20 cellular contexts compared by ENCODE assay signal in genomic region chr17:39236981-39237441, GRCh38. TPM values are rescaled to one million over a fixed set of nuclear protein-coding genes. Genes with fewer than 3 reads are reported as not detected.
A peak's percentile ranks its signal among the peaks of the same experiment; 100 is the strongest.
DNase-seq lines count a peak whose midpoint lies in the region; ATAC-seq and TF ChIP-seq lines count a peak whose summit lies in the region.
"Had no signal": no experiment of that assay in that cellular context is flagged by ENCODE, and none has a peak within 500 bp of the region (broad histone marks: within the 10 kb centered on the region; RNA-seq: fewer than 3 reads in every experiment).

No MANE protein-coding gene starts in this region.

- peaks cover 27% of the 10 kb centered on the region for H3K4me1 Mint-ChIP-seq in activated CD8-positive, alpha-beta T cell treated with anti-CD3 and anti-CD28 coated beads, Interleukin-2, amount 10 ng/mL, durations not matched to agents 7 days and 5 days (ENCODE audit: low read depth)
- peaks cover 29% of the 10 kb centered on the region for H3K4me1 Mint-ChIP-seq in activated CD8-positive, alpha-beta T cell treated with anti-CD3 and anti-CD28 coated beads for 36 hours (ENCODE audit: low read depth)

- no peaks in the 10 kb centered on the region for H3K36me3 ChIP-seq in spleen
- H3K36me3 ChIP-seq: heart right ventricle, upper lobe of right lung had no signal

- H3K27me3 Mint-ChIP-seq in activated CD8-positive, alpha-beta T cell treated with anti-CD3 and anti-CD28 coated beads, Interleukin-2, amount 10 ng/mL, durations not matched to agents 7 days and 5 days (ENCODE audit: low read depth), result peaks cover 3% of the 10 kb centered on the region
- H3K27me3 Mint-ChIP-seq in activated CD8-positive, alpha-beta T cell treated with anti-CD3 and anti-CD28 coated beads for 36 hours, result no peaks in the 10 kb centered on the region
- H3K27me3 Mint-ChIP-seq: activated naive CD4-positive, alpha-beta T cell treated with anti-CD3 and anti-CD28 coated beads, Interleukin-2, amount 50 U/mL, for 24 hours had no signal

- peak overlapping the region; percentile 9 for H3K27ac Mint-ChIP-seq in activated CD8-positive, alpha-beta T cell treated with anti-CD3 and anti-CD28 coated beads, Interleukin-2, amount 10 ng/mL, durations not matched to agents 7 days and 5 days
- H3K27ac Mint-ChIP-seq in activated CD8-positive, alpha-beta T cell treated with anti-CD3 and anti-CD28 coated beads for 36 hours, result no peak overlapping the region
- H3K27ac Mint-ChIP-seq: activated naive CD4-positive, alpha-beta T cell treated with anti-CD3 and anti-CD28 coated beads, Interleukin-2, amount 50 U/mL, for 24 hours; activated T-cell treated with anti-CD3 and anti-CD28 coated beads, Interleukin-2, amount 50 U/mL, for 24 hours had no signal

- no peaks in the 10 kb centered on the region for H3K36me3 Mint-ChIP-seq in activated CD8-positive, alpha-beta T cell treated with anti-CD3 and anti-CD28 coated beads, Interleukin-2, amount 10 ng/mL, durations not matched to agents 7 days and 5 days (ENCODE audit: low read depth)
- H3K36me3 Mint-ChIP-seq in activated CD8-positive, alpha-beta T cell treated with anti-CD3 and anti-CD28 coated beads for 36 hours (ENCODE audit: low read depth), result no peaks in the 10 kb centered on the region
- H3K36me3 Mint-ChIP-seq: activated naive CD4-positive, alpha-beta T cell treated with anti-CD3 and anti-CD28 coated beads, Interleukin-2, amount 50 U/mL, for 24 hours; naive B cell had no signal

- 89 to 96% (median 91%) methylated on average over 3 to 6 of the region's 6 CpGs for WGBS in spleen, 5 donors

- no peaks in the 10 kb centered on the region for H3K9me3 ChIP-seq in spleen
- H3K9me3 ChIP-seq: Caco-2, heart right ventricle, upper lobe of right lung had no signal

- TF ChIP-seq POLR2A in spleen (IDR thresholded peaks at IDR 0.05), result no peak

- intact Hi-C loops in activated CD8-positive, alpha-beta T cell treated with anti-CD3 and anti-CD28 coated beads for 36 hours (cut with micrococcal nuclease), result no loop called here
- intact Hi-C loops in spleen (cut with DNase I; ENCODE audit: low total_unique reads), result no loop called here

- CTCF ChIA-PET in activated CD8-positive, alpha-beta T cell treated with anti-CD3 and anti-CD28 coated beads, Interleukin-2, amount 10 ng/mL, durations not matched to agents 7 days and 5 days (lab: Charles Lee), result interaction anchor here (1.1 to 8.4 kb wide), 16 partner anchors 10 to 253 kb away, joined by 3 to 187 read pairs (median 10); partner anchors contain the start of genes CDK12, RPL19 and STAC2
- CTCF ChIA-PET in activated CD8-positive, alpha-beta T cell treated with anti-CD3 and anti-CD28 coated beads for 36 hours (lab: Charles Lee), result interaction anchor here (1.1 to 10.9 kb wide), 10 partner anchors 10 to 253 kb away, joined by 3 to 516 read pairs (median 9); partner anchors contain the start of gene RPL19

- H3K9me3 Mint-ChIP-seq in activated CD8-positive, alpha-beta T cell treated with anti-CD3 and anti-CD28 coated beads, Interleukin-2, amount 10 ng/mL, durations not matched to agents 7 days and 5 days (ENCODE audit: insufficient read depth), result no peaks in the 10 kb centered on the region
- H3K9me3 Mint-ChIP-seq in activated CD8-positive, alpha-beta T cell treated with anti-CD3 and anti-CD28 coated beads for 36 hours, result no peaks in the 10 kb centered on the region
- H3K9me3 Mint-ChIP-seq: activated naive CD4-positive, alpha-beta T cell treated with anti-CD3 and anti-CD28 coated beads, Interleukin-2, amount 50 U/mL, for 24 hours; activated T-cell treated with anti-CD3 and anti-CD28 coated beads, Interleukin-2, amount 50 U/mL, for 24 hours; naive B cell had no signal

- no peak for DNase-seq in activated CD8-positive, alpha-beta T cell treated with anti-CD3 and anti-CD28 coated beads, Interleukin-2, amount 10 ng/mL, durations not matched to agents 7 days and 5 days
- no peak for DNase-seq in activated CD8-positive, alpha-beta T cell treated with anti-CD3 and anti-CD28 coated beads for 36 hours
- peak; percentile 17 for DNase-seq in NCI-H1105 (lab: John Stamatoyannopoulos, UW)
- peak; percentile 8 to 50 for DNase-seq in SHP77 (lab: John Stamatoyannopoulos, UW)
- peak; percentile 47 for DNase-seq in spleen
- no peak for DNase-seq in activated gamma-delta T cell treated with Interleukin-2 at 50 U/mL for 16 hours
- DNase-seq in GM19240 (ENCODE audit: insufficient read length, low spot score), result no peak
- DNase-seq: activated CD4-positive, alpha-beta T cell treated with anti-CD3 and anti-CD28 coated beads, Interleukin-2, amount 50 U/mL, for 48 hours; activated T-cell treated with anti-CD3 and anti-CD28 coated beads, Interleukin-2, amount 50 U/mL, for 24 hours; Caco-2; heart right ventricle; naive B cell; stimulated activated CD4-positive, alpha-beta T cell treated with anti-CD3 and anti-CD28 coated beads, Interleukin-4, amount 100 ng/mL, for 1 hour; T-helper 1 cell; upper lobe of right lung had no signal

- H3K4me1 ChIP-seq in spleen, result peaks cover 0 to 32% (median 25%) of the 10 kb centered on the region in 6 donors
- H3K4me1 ChIP-seq: Caco-2 had no signal

- no peak for TF ChIP-seq CTCF in activated CD8-positive, alpha-beta T cell treated with anti-CD3 and anti-CD28 coated beads for 36 hours (IDR thresholded peaks at IDR 0.05)
- no peak for TF ChIP-seq CTCF in spleen (IDR thresholded peaks at IDR 0.05 in 8 of 11, conservative IDR thresholded peaks at IDR 0.05 in 3 of 11)

- H3K4me3 Mint-ChIP-seq in activated CD8-positive, alpha-beta T cell treated with anti-CD3 and anti-CD28 coated beads, Interleukin-2, amount 10 ng/mL, durations not matched to agents 7 days and 5 days, result no peak overlapping the region
- H3K4me3 Mint-ChIP-seq in activated CD8-positive, alpha-beta T cell treated with anti-CD3 and anti-CD28 coated beads for 36 hours, result no peak overlapping the region
- H3K4me3 Mint-ChIP-seq: activated naive CD4-positive, alpha-beta T cell treated with anti-CD3 and anti-CD28 coated beads, Interleukin-2, amount 50 U/mL, for 24 hours; activated T-cell treated with anti-CD3 and anti-CD28 coated beads, Interleukin-2, amount 50 U/mL, for 24 hours had no signal

- ATAC-seq in activated CD8-positive, alpha-beta T cell treated with anti-CD3 and anti-CD28 coated beads, Interleukin-2, amount 10 ng/mL, durations not matched to agents 7 days and 5 days, result no peak
- no peak for ATAC-seq in activated CD8-positive, alpha-beta T cell treated with anti-CD3 and anti-CD28 coated beads for 36 hours
- ATAC-seq in HG03159 (IDR thresholded peaks at IDR 0.05; ENCODE audit: unreplicated experiment), result no peak
- ATAC-seq: upper lobe of right lung had no signal

- no peak overlapping the region for H3K4me3 ChIP-seq in spleen
- H3K4me3 ChIP-seq: heart right ventricle, lung, upper lobe of right lung had no signal

- H3K27me3 ChIP-seq in spleen (replicated peaks in 1 of 7), result peaks cover 0 to 45% (median 10%) of the 10 kb centered on the region in 7 donors

- peak overlapping the region in 1 of 8 donors; percentile 21 for H3K27ac ChIP-seq in spleen
- H3K27ac ChIP-seq: heart right ventricle, upper lobe of right lung had no signal

- POLR2A ChIA-PET in activated CD8-positive, alpha-beta T cell treated with anti-CD3 and anti-CD28 coated beads, Interleukin-2, amount 10 ng/mL, durations not matched to agents 7 days and 5 days (lab: Charles Lee), result interaction anchor here (1.1 to 1.3 kb wide), 2 partner anchors 8 to 30 kb away, joined by 4 to 6 read pairs; no protein-coding TSS in a partner anchor
- POLR2A ChIA-PET in activated CD8-positive, alpha-beta T cell treated with anti-CD3 and anti-CD28 coated beads for 36 hours (lab: Charles Lee), result interaction anchor here (2.0 to 5.7 kb wide), 3 partner anchors 14 to 36 kb away, joined by 10 to 39 read pairs (median 35); partner anchors contain the start of gene RPL19

RNA-seq across cellular contexts. Expression of gene STAC2, which starts 11.3 kb away (rescaled TPM):
- not detected for total RNA-seq in activated CD8-positive, alpha-beta T cell treated with anti-CD3 and anti-CD28 coated beads, Interleukin-2, amount 10 ng/mL, durations not matched to agents 7 days and 5 days
- under 1 TPM; 0.47 to 0.56 TPM for total RNA-seq in activated CD8-positive, alpha-beta T cell treated with anti-CD3 and anti-CD28 coated beads for 36 hours
- under 1 TPM in 2 of 7 donors, not detected in 5; 0.27 to 0.56 TPM for total RNA-seq in spleen
- polyA plus RNA-seq in spleen, result under 1 TPM in 1 of 3 donors, not detected in 2; 0.06 TPM
- total RNA-seq: astrocyte, skeletal muscle tissue had no signal

RNA-seq across cellular contexts. Expression of gene RPL19, which starts 36.9 kb away (rescaled TPM):
- total RNA-seq in activated CD8-positive, alpha-beta T cell treated with anti-CD3 and anti-CD28 coated beads, Interleukin-2, amount 10 ng/mL, durations not matched to agents 7 days and 5 days, result 1,000 to 10,000 TPM; 1,896 to 1,946 TPM
- 1,000 to 10,000 TPM; 3,130 to 3,175 TPM for total RNA-seq in activated CD8-positive, alpha-beta T cell treated with anti-CD3 and anti-CD28 coated beads for 36 hours
- 1,000 to 10,000 TPM; 1,504 to 3,872 (median 2,079) TPM for total RNA-seq in spleen
- 1,000 to 10,000 TPM; 4,610 to 7,360 (median 6,812) TPM for polyA plus RNA-seq in spleen

RNA-seq across cellular contexts. Expression of gene CACNB1, which starts 39.5 kb away (rescaled TPM):
- total RNA-seq in activated CD8-positive, alpha-beta T cell treated with anti-CD3 and anti-CD28 coated beads, Interleukin-2, amount 10 ng/mL, durations not matched to agents 7 days and 5 days, result 10 to 100 TPM; 22.1 to 23.2 TPM
- total RNA-seq in activated CD8-positive, alpha-beta T cell treated with anti-CD3 and anti-CD28 coated beads for 36 hours, result 10 to 100 TPM; 13.1 to 14.2 TPM
- total RNA-seq in spleen, result 10 to 100 TPM in 2 of 7 donors, 1 to 10 TPM in 5; 4.1 to 11.9 (median 7.1) TPM
- 1 to 10 TPM; 2.0 to 5.0 (median 4.2) TPM for polyA plus RNA-seq in spleen

Comparison
In these comparisons a context has a peak if more than half of its experiments do, and no peak if none do; other contexts are left out.
1. DNase-seq: peak in NCI-H1105 (single experiment), SHP77 (2 of 2) and spleen (single experiment); none in activated CD8-positive, alpha-beta T cell treated with anti-CD3 and anti-CD28 coated beads, Interleukin-2, amount 10 ng/mL, durations not matched to agents 7 days and 5 days (single experiment), activated CD8-positive, alpha-beta T cell treated with anti-CD3 and anti-CD28 coated beads for 36 hours (single experiment), activated gamma-delta T cell treated with Interleukin-2 at 50 U/mL for 16 hours (single experiment) and GM19240 (single experiment).